9 cellular contexts compared by ENCODE assay signal in genomic region chr1:192951961-192952460, GRCh38.
DNase-seq lines count a peak whose midpoint lies in the region; ATAC-seq lines count a peak whose summit lies in the region.
"Had no signal": no experiment of that assay in that cellular context is flagged by ENCODE, and none has a peak within 500 bp of the region (broad histone marks: within the 10 kb centered on the region; RNA-seq: fewer than 3 reads in every experiment).

No MANE protein-coding gene starts in this region.

- H3K27ac Mint-ChIP-seq in CD8-positive, alpha-beta memory T cell, result no peak overlapping the region

- DNase-seq in activated CD4-positive, CD25-positive, alpha-beta regulatory T cell (lab: John Stamatoyannopoulos, UW), result no peak
- DNase-seq in RKO (ENCODE audit: low spot score), result peak; percentile 94
- DNase-seq in kidney tubule cell (ENCODE audit: low spot score), result peak; percentile 82
- no peak for DNase-seq in HUDEP-2 (lab: John Stamatoyannopoulos, UW; ENCODE audit: unreplicated experiment in 76 of 76)
- DNase-seq in COLO829 (ENCODE audit: low spot score), result no peak
- no peak for DNase-seq in CD8-positive, alpha-beta memory T cell

- H3K9me3 ChIP-seq in CD8-positive, alpha-beta memory T cell (ENCODE audit: low read length), result no peaks in the 10 kb centered on the region

- H3K27ac ChIP-seq in CD8-positive, alpha-beta memory T cell (ENCODE audit: low read depth, low read length), result no peak overlapping the region
- H3K27ac ChIP-seq: C4-2B had no signal

- H3K4me1 ChIP-seq in CD8-positive, alpha-beta memory T cell (ENCODE audit: insufficient read depth, low read length), result no peaks in the 10 kb centered on the region

- no peaks in the 10 kb centered on the region for H3K9me3 Mint-ChIP-seq in CD8-positive, alpha-beta memory T cell

- CTCF ChIA-PET in CD8-positive, alpha-beta memory T cell (lab: Charles Lee), result no interaction called here

- peaks cover 10 to 18% (median 12%) of the 10 kb centered on the region in 3 donors for H3K36me3 Mint-ChIP-seq in CD8-positive, alpha-beta memory T cell

- H3K4me1 Mint-ChIP-seq in CD8-positive, alpha-beta memory T cell, result no peaks in the 10 kb centered on the region

- POLR2A ChIA-PET in CD8-positive, alpha-beta memory T cell (lab: Charles Lee), result no interaction called here

- no peak overlapping the region for H3K4me3 ChIP-seq in CD8-positive, alpha-beta memory T cell (ENCODE audit: low read length)

- H3K27me3 Mint-ChIP-seq in CD8-positive, alpha-beta memory T cell, result peaks cover 0 to 4% of the 10 kb centered on the region in 2 donors

- no peak overlapping the region for H3K4me3 Mint-ChIP-seq in CD8-positive, alpha-beta memory T cell

- no peaks in the 10 kb centered on the region for H3K36me3 ChIP-seq in CD8-positive, alpha-beta memory T cell (ENCODE audit: insufficient read depth, low read length)

- peak; percentile 30 to 46 for ATAC-seq in activated CD4-positive, CD25-positive, alpha-beta regulatory T cell treated with anti-CD3 and anti-CD28 coated beads, Interleukin-2, amount 50 U/mL, for 24 hours
- ATAC-seq in HG02840 (IDR thresholded peaks at IDR 0.05; ENCODE audit: low FRiP score, unreplicated experiment), result peak; percentile 86

- H3K27me3 ChIP-seq in CD8-positive, alpha-beta memory T cell (ENCODE audit: insufficient read depth, low read length, poor library complexity, severe bottlenecking), result no peaks in the 10 kb centered on the region

Comparison
In these comparisons a context has a peak if more than half of its experiments do, and no peak if none do; other contexts are left out.
1. DNase-seq: peak in RKO (single experiment) and kidney tubule cell (single experiment); none in activated CD4-positive, CD25-positive, alpha-beta regulatory T cell (0 of 4), HUDEP-2 (0 of 76), COLO829 (single experiment) and CD8-positive, alpha-beta memory T cell (0 of 5).